23 cellular contexts compared by ENCODE assay signal in the genomic region with DNA sequence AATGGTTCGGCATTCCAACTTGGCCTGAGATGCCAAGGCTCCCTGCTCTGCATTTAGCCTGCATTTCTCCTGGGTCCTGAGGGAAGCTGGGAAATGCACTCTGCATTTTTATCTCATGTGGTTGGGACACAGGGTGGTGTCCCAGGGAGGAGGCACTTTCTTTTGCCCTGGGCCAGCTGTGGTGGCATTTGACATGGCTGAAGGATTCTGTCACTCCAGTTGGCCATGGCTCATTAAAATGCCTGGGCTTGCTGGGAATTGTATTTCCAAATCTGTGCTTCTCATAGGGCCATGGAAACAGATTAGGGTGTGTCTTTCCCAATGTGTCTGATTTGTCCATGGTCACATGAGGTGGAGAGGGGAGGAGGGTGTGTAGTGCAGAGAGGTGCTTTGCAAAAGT.
A peak's percentile ranks its signal among the peaks of the same experiment; 100 is the strongest.
DNase-seq lines count a peak whose midpoint lies in the region; ATAC-seq, FAIRE-seq and TF ChIP-seq lines count a peak whose summit lies in the region.
"Had no signal": no experiment of that assay in that cellular context is flagged by ENCODE, and none has a peak within 500 bp of the region (broad histone marks: within the 10 kb centered on the region; RNA-seq: fewer than 3 reads in every experiment).

No MANE protein-coding gene starts in this region.

- H3K27me3 ChIP-seq in SJCRH30: no peaks in the 10 kb centered on the region
- H3K27me3 ChIP-seq in heart right ventricle: no peaks in the 10 kb centered on the region
- H3K27me3 ChIP-seq in gastrocnemius medialis: no peaks in the 10 kb centered on the region

- 33 to 36% methylated on average over 1 of the region's 1 CpG for WGBS in heart right ventricle, 2 donors

- H3K27ac ChIP-seq in SJCRH30: peak overlapping the region; percentile 69
- peak overlapping the region in 8 of 10 donors; percentile 8 to 69 (median 52) for H3K27ac ChIP-seq in heart right ventricle
- peak overlapping the region; percentile 85 to 90 (median 87) for H3K27ac ChIP-seq in gastrocnemius medialis
- H3K27ac ChIP-seq: A549 had no signal

- peaks cover 18% of the 10 kb centered on the region for H3K4me1 ChIP-seq in SJCRH30
- H3K4me1 ChIP-seq in heart right ventricle: peaks cover 0 to 23% (median 4%) of the 10 kb centered on the region in 9 donors
- H3K4me1 ChIP-seq in gastrocnemius medialis: peaks cover 24 to 49% of the 10 kb centered on the region in 2 donors
- H3K4me1 ChIP-seq: A549 had no signal

- peak; percentile 94 to 97 for DNase-seq in SJCRH30
- peak; percentile 33 to 35 for DNase-seq in heart right ventricle
- DNase-seq in mucosa of gallbladder (ENCODE audit: low spot score): peak; percentile 2
- peak; percentile 76 to 89 for DNase-seq in gastrocnemius medialis
- no peak for DNase-seq in frontal cortex (ENCODE audit: low spot score in 2 of 2)
- no peak for DNase-seq in activated CD8-positive, alpha-beta memory T cell treated with anti-CD3 and anti-CD28 coated beads, Interleukin-2, amount 50 U/mL, for 4 hours
- DNase-seq: C1 segment of cervical spinal cord; CD8-positive, alpha-beta memory T cell; DND-41; H9; Karpas-422; NCI-H1048; NCI-H1436; NCI-H1930; NCI-H226; NCI-H524; NCI-H82; RPMI8226 had no signal

- H3K4me3 ChIP-seq in SJCRH30 (no peak overlapping the region), heart right ventricle (no peak overlapping the region), gastrocnemius medialis (no peak overlapping the region)
- H3K4me3 ChIP-seq: A549 had no signal

- FAIRE-seq in frontal cortex (lab: Jason Lieb, UNC): no peak
- FAIRE-seq: A549, D721Med, G401.6 had no signal

- no peaks in the 10 kb centered on the region for H3K9me3 ChIP-seq in SJCRH30 (replicated peaks)
- H3K9me3 ChIP-seq in heart right ventricle: peaks cover 0 to 2% (median 0%) of the 10 kb centered on the region in 11 donors
- H3K9me3 ChIP-seq in gastrocnemius medialis: no peaks in the 10 kb centered on the region
- H3K9me3 ChIP-seq: A549 had no signal

- in situ Hi-C loops in gastrocnemius medialis (cut with MboI; ENCODE audit: low sequenced_read_pairs in 4 of 4): no loop called here

- H3K36me3 ChIP-seq in SJCRH30: no peaks in the 10 kb centered on the region
- H3K36me3 ChIP-seq in heart right ventricle: no peaks in the 10 kb centered on the region
- H3K36me3 ChIP-seq in gastrocnemius medialis: no peaks in the 10 kb centered on the region

- no peak for TF ChIP-seq POLR2A in gastrocnemius medialis (IDR thresholded peaks at IDR 0.05)

- ATAC-seq in heart right ventricle (peak; percentile 43 to 93 (median 80)), gastrocnemius medialis (peak; percentile 70 to 85), HG02678 (IDR thresholded peaks at IDR 0.05; ENCODE audit: unreplicated experiment) (no peak), HG02571 (IDR thresholded peaks at IDR 0.05; ENCODE audit: unreplicated experiment) (no peak)
- ATAC-seq: A549 had no signal

- TF ChIP-seq CTCF in heart right ventricle (IDR thresholded peaks at IDR 0.05): no peak
- TF ChIP-seq CTCF in gastrocnemius medialis (IDR thresholded peaks at IDR 0.05 in 4 of 5, conservative IDR thresholded peaks at IDR 0.05 in 1 of 5): peak in 1 of 5 experiments; percentile 11

- intact Hi-C loops in heart right ventricle (cut with DNase I): loop anchor here in 2 of 10 donors (10.0 kb wide), 1 partner anchor 123 kb away; no protein-coding TSS in a partner anchor
- intact Hi-C loops in gastrocnemius medialis (cut with DNase I; ENCODE audit: low total_unique reads): loop anchor here (1.0 to 10.0 kb wide), 3 partner anchors 129 to 415 kb away; no protein-coding TSS in a partner anchor

Comparison
In these comparisons a context has a peak if more than half of its experiments do, and no peak if none do; other contexts are left out.
1. DNase-seq: peak in SJCRH30 (2 of 2), heart right ventricle (2 of 2), mucosa of gallbladder (single experiment) and gastrocnemius medialis (2 of 2); none in frontal cortex (0 of 2) and activated CD8-positive, alpha-beta memory T cell treated with anti-CD3 and anti-CD28 coated beads, Interleukin-2, amount 50 U/mL, for 4 hours (single experiment).
2. ATAC-seq: peak in heart right ventricle (8 of 8) and gastrocnemius medialis (2 of 2); none in HG02678 (single experiment) and HG02571 (single experiment).
3. Peak in every context shown above with its lines, with median percentiles within 50 percentile points of each other: H3K27ac ChIP-seq.